In the genomic region with DNA sequence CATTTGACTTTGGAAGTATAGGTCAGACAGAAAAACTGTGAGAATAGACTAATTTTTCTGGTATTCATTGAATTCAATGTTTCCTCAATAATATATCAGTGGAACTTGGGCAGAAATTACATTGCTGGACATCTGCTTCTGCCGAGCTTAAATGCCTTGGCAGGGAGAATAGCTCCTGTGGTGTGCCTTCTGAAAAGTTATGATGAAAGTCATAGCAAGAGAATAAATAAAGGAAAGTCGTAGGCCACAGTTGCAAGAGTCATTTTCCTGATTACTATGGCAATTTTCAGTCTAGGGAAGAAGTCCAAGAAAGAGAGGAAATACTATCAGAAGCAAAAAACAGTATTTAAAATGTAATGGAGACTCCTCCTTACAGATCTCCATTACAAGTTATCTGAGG, we compare ENCODE assay signal across 28 cellular contexts.
"Had no signal": no experiment of that assay in that cellular context is flagged by ENCODE, and none has a peak within 500 bp of the region (broad histone marks: within the 10 kb centered on the region; RNA-seq: fewer than 3 reads in every experiment).

No MANE protein-coding gene starts in this region.

- H3K4me3 ChIP-seq: neural progenitor cell, ovary, psoas muscle, right lobe of liver, sigmoid colon, stomach, thoracic aorta, thyroid gland, upper lobe of right lung, uterus had no signal

- H3K36me3 ChIP-seq: neural progenitor cell, ovary, right lobe of liver, sigmoid colon, stomach, thoracic aorta, thyroid gland, upper lobe of right lung, uterus had no signal

- H3K4me2 ChIP-seq: neural progenitor cell had no signal

- H3K27ac Mint-ChIP-seq: naive thymus-derived CD4-positive, alpha-beta T cell; natural killer cell; neural progenitor cell; progenitor cell of endocrine pancreas; stimulated activated effector memory CD8-positive, alpha-beta T cell treated with anti-CD3 and anti-CD28 coated beads, Interleukin-12 subunit alpha, Interleukin-12 subunit beta, amount 100 ng/mL, for 72 hours; stimulated activated naive B cell treated with anti-CD40 and anti-IgM and Interleukin-4, amounts not matched to agents 10 μg/mL and 1 μg/mL and 100 μg/mL, for 72 hours; stimulated activated naive CD8-positive, alpha-beta T cell treated with anti-CD3 and anti-CD28 coated beads, Interleukin-15, Interleukin-2, amounts not matched to agents 100 ng/mL and 50 ng/mL, for 24 hours; type B pancreatic cell had no signal

- H3K27me3 ChIP-seq: neural progenitor cell, ovary, right lobe of liver, sigmoid colon, stomach, thyroid gland, upper lobe of right lung, uterus had no signal

- DNase-seq: naive thymus-derived CD4-positive, alpha-beta T cell; natural killer cell; occipital lobe; ovary; posterior cingulate gyrus; psoas muscle; right cardiac atrium; right lobe of liver; sigmoid colon; small intestine; stimulated activated CD4-positive, alpha-beta T cell treated with anti-CD3 and anti-CD28 coated beads, Interleukin-15, amount 100 ng/mL, for 24 hours; stimulated activated CD4-positive, alpha-beta T cell treated with anti-CD3 and anti-CD28 coated beads, Interleukin-2, amount 100 ng/mL, for 24 hours; stimulated activated CD4-positive, alpha-beta T cell treated with anti-CD3 and anti-CD28 coated beads, Interleukin-2, amount 100 ng/mL, for 48 hours; stimulated activated CD4-positive, alpha-beta T cell treated with anti-CD3 and anti-CD28 coated beads, Interleukin-4, amount 100 ng/mL, for 24 hours; stimulated activated naive B cell treated with anti-CD40 and anti-IgM and Interleukin-4, amounts not matched to agents 10 μg/mL and 1 μg/mL and 100 μg/mL, for 72 hours; stimulated activated naive CD4-positive, alpha-beta T cell treated with Interleukin-2 at 50 U/mL for 16 hours; stomach; thyroid gland; upper lobe of right lung; uterus had no signal

- H3K27me3 Mint-ChIP-seq: naive thymus-derived CD4-positive, alpha-beta T cell; progenitor cell of endocrine pancreas; stimulated activated naive B cell treated with anti-CD40 and anti-IgM and Interleukin-4, amounts not matched to agents 10 μg/mL and 1 μg/mL and 100 μg/mL, for 72 hours; stimulated activated naive CD8-positive, alpha-beta T cell treated with anti-CD3 and anti-CD28 coated beads, Interleukin-15, Interleukin-2, amounts not matched to agents 100 ng/mL and 50 ng/mL, for 24 hours; type B pancreatic cell had no signal

- H3K9ac ChIP-seq: neural progenitor cell, parathyroid adenoma had no signal

- H3K79me2 ChIP-seq: parathyroid adenoma had no signal

- H3K4me1 ChIP-seq: parathyroid adenoma, psoas muscle, right lobe of liver, sigmoid colon, stomach, thyroid gland, upper lobe of right lung, uterus had no signal

- H3K9me3 ChIP-seq: ovary, psoas muscle, right lobe of liver, sigmoid colon, stomach, thoracic aorta, thyroid gland, upper lobe of right lung, uterus had no signal

- H2AFZ ChIP-seq: neural progenitor cell, parathyroid adenoma had no signal

- H3K4me3 Mint-ChIP-seq: naive thymus-derived CD4-positive, alpha-beta T cell; natural killer cell; nephron; neural progenitor cell; stimulated activated effector memory CD8-positive, alpha-beta T cell treated with anti-CD3 and anti-CD28 coated beads, Interleukin-12 subunit alpha, Interleukin-12 subunit beta, amount 100 ng/mL, for 72 hours; stimulated activated naive B cell treated with anti-CD40 and anti-IgM and Interleukin-4, amounts not matched to agents 10 μg/mL and 1 μg/mL and 100 μg/mL, for 72 hours; stimulated activated naive CD8-positive, alpha-beta T cell treated with anti-CD3 and anti-CD28 coated beads, Interleukin-15, Interleukin-2, amounts not matched to agents 100 ng/mL and 50 ng/mL, for 24 hours; type B pancreatic cell had no signal

- H3K4me1 Mint-ChIP-seq: naive thymus-derived CD4-positive, alpha-beta T cell; natural killer cell; stimulated activated effector memory CD8-positive, alpha-beta T cell treated with anti-CD3 and anti-CD28 coated beads, Interleukin-12 subunit alpha, Interleukin-12 subunit beta, amount 100 ng/mL, for 72 hours; stimulated activated naive B cell treated with anti-CD40 and anti-IgM and Interleukin-4, amounts not matched to agents 10 μg/mL and 1 μg/mL and 100 μg/mL, for 72 hours had no signal

- H3K27ac ChIP-seq: neural progenitor cell, ovary, parathyroid adenoma, psoas muscle, right lobe of liver, sigmoid colon, stomach, thoracic aorta, thyroid gland, upper lobe of right lung, uterus had no signal

- ATAC-seq: naive thymus-derived CD4-positive, alpha-beta T cell; natural killer cell; psoas muscle; right cardiac atrium; right lobe of liver; stimulated activated effector memory CD8-positive, alpha-beta T cell treated with anti-CD3 and anti-CD28 coated beads, Interleukin-12 subunit alpha, Interleukin-12 subunit beta, amount 100 ng/mL, for 72 hours; stimulated activated naive B cell treated with anti-CD40 and anti-IgM and Interleukin-4, amounts not matched to agents 10 μg/mL and 1 μg/mL and 100 μg/mL, for 72 hours; upper lobe of right lung had no signal

- H3K9me3 Mint-ChIP-seq: nephron, type B pancreatic cell had no signal

- H3K36me3 Mint-ChIP-seq: naive thymus-derived CD4-positive, alpha-beta T cell; stimulated activated effector memory CD8-positive, alpha-beta T cell treated with anti-CD3 and anti-CD28 coated beads, Interleukin-12 subunit alpha, Interleukin-12 subunit beta, amount 100 ng/mL, for 72 hours; stimulated activated naive B cell treated with anti-CD40 and anti-IgM and Interleukin-4, amounts not matched to agents 10 μg/mL and 1 μg/mL and 100 μg/mL, for 72 hours; type B pancreatic cell had no signal
